Comparison of ENCODE assay signal across 8 cellular contexts in genomic region chr7:143884978-143885559, GRCh38. TPM values are rescaled to one million over a fixed set of nuclear protein-coding genes. Genes with fewer than 3 reads are reported as not detected.
DNase-seq lines count a peak whose midpoint lies in the region; ATAC-seq and TF ChIP-seq lines count a peak whose summit lies in the region.

No MANE protein-coding gene starts in this region.

- H4K20me1 ChIP-seq in PC-3 (ENCODE audit: low read length): no peaks in the 10 kb centered on the region

- BruUV-seq in PC-3 (replicated peaks; lab: Mats Ljungman, UMichigan): no TSS peak

- peaks cover 5% of the 10 kb centered on the region for H3K9me3 Mint-ChIP-seq in CD8-positive, alpha-beta T cell
- peaks cover 6% of the 10 kb centered on the region for H3K9me3 Mint-ChIP-seq in activated CD8-positive, alpha-beta T cell treated with anti-CD3 and anti-CD28 coated beads for 36 hours
- peaks cover 5% of the 10 kb centered on the region for H3K9me3 Mint-ChIP-seq in neural crest cell

- H3K27me3 ChIP-seq in CD8-positive, alpha-beta T cell (ENCODE audit: insufficient read depth, low read length): peaks cover 9% of the 10 kb centered on the region
- H3K27me3 ChIP-seq in PC-3 (ENCODE audit: low read length): no peaks in the 10 kb centered on the region

- POLR2A ChIA-PET in CD8-positive, alpha-beta T cell (lab: Charles Lee): no interaction called here
- POLR2A ChIA-PET in activated CD8-positive, alpha-beta T cell treated with anti-CD3 and anti-CD28 coated beads for 36 hours (lab: Charles Lee): interaction anchor here (5.1 kb wide), 1 partner anchor 16 kb away, joined by 18 read pairs; the partner anchor contains the start of gene TCAF1
- POLR2A ChIA-PET in PC-3 (lab: Charles Lee; ENCODE audit: unreplicated experiment): no interaction called here

- H3K9me2 ChIP-seq in PC-3 (replicated peaks; ENCODE audit: low read length): no peaks in the 10 kb centered on the region

- H3K9me3 ChIP-seq in CD8-positive, alpha-beta T cell (ENCODE audit: low read length): no peaks in the 10 kb centered on the region
- H3K9me3 ChIP-seq in PC-3 (ENCODE audit: low read length): no peaks in the 10 kb centered on the region

- CTCF ChIA-PET in CD8-positive, alpha-beta T cell (lab: Charles Lee): no interaction called here
- CTCF ChIA-PET in activated CD8-positive, alpha-beta T cell treated with anti-CD3 and anti-CD28 coated beads for 36 hours (lab: Charles Lee): interaction anchor here (0.9 to 3.8 kb wide), 4 partner anchors 12 to 148 kb away, joined by 3 to 14 read pairs (median 4); partner anchors contain the start of gene TCAF1
- CTCF ChIA-PET in PC-3 (lab: Charles Lee): no interaction called here

- peaks cover 10% of the 10 kb centered on the region for H3K36me3 Mint-ChIP-seq in CD8-positive, alpha-beta T cell
- H3K36me3 Mint-ChIP-seq in activated CD8-positive, alpha-beta T cell treated with anti-CD3 and anti-CD28 coated beads for 36 hours (ENCODE audit: low read depth): peaks cover 11% of the 10 kb centered on the region
- peaks cover 22% of the 10 kb centered on the region for H3K36me3 Mint-ChIP-seq in neural crest cell (ENCODE audit: low read depth)

- intact Hi-C loops in CD8-positive, alpha-beta T cell (cut with DNase I, micrococcal nuclease): no loop called here
- intact Hi-C loops in activated CD8-positive, alpha-beta T cell treated with anti-CD3 and anti-CD28 coated beads for 36 hours (cut with micrococcal nuclease): no loop called here
- intact Hi-C loops in PC-3 (cut with micrococcal nuclease): no loop called here

- H3K27ac Mint-ChIP-seq in CD8-positive, alpha-beta T cell: no peak overlapping the region
- H3K27ac Mint-ChIP-seq in activated CD8-positive, alpha-beta T cell treated with anti-CD3 and anti-CD28 coated beads for 36 hours: no peak overlapping the region
- H3K27ac Mint-ChIP-seq in neural crest cell (ENCODE audit: unreplicated experiment): no peak overlapping the region

- peaks cover 15% of the 10 kb centered on the region for H3K4me1 ChIP-seq in CD8-positive, alpha-beta T cell (ENCODE audit: insufficient read depth, low read length)
- H3K4me1 ChIP-seq in PC-3 (ENCODE audit: insufficient read depth, low read length): no peaks in the 10 kb centered on the region

- no peak overlapping the region for H2AFZ ChIP-seq in PC-3 (ENCODE audit: low read length)

- no peak overlapping the region for H3K9ac ChIP-seq in PC-3 (ENCODE audit: low read length)

- no peaks in the 10 kb centered on the region for H3K79me2 ChIP-seq in PC-3 (ENCODE audit: low read length)

- H3K4me1 Mint-ChIP-seq in CD8-positive, alpha-beta T cell (ENCODE audit: low read depth): peaks cover 18% of the 10 kb centered on the region
- H3K4me1 Mint-ChIP-seq in activated CD8-positive, alpha-beta T cell treated with anti-CD3 and anti-CD28 coated beads for 36 hours (ENCODE audit: low read depth): peaks cover 21% of the 10 kb centered on the region
- peaks cover 59% of the 10 kb centered on the region for H3K4me1 Mint-ChIP-seq in neural crest cell

- no peak for TF ChIP-seq CTCF in CD8-positive, alpha-beta T cell (IDR thresholded peaks at IDR 0.05)
- no peak for TF ChIP-seq CTCF in activated CD8-positive, alpha-beta T cell treated with anti-CD3 and anti-CD28 coated beads for 36 hours (IDR thresholded peaks at IDR 0.05)
- TF ChIP-seq CTCF in fibroblast of villous mesenchyme (IDR thresholded peaks at IDR 0.05; ENCODE audit: insufficient read depth, low read depth, low read length) (no peak), neural crest cell (conservative IDR thresholded peaks at IDR 0.05) (peak; percentile 24), PC-3 (conservative IDR thresholded peaks at IDR 0.05; ENCODE audit: low read depth, low read length) (no peak)

- no peak for DNase-seq in CD8-positive, alpha-beta T cell
- peak; percentile 59 for DNase-seq in activated CD8-positive, alpha-beta T cell treated with anti-CD3 and anti-CD28 coated beads for 36 hours
- DNase-seq in fibroblast of villous mesenchyme (ENCODE audit: low read depth): peak; percentile 66
- peak; percentile 62 for DNase-seq in neural crest cell (ENCODE audit: low read depth, low spot score)
- no peak for DNase-seq in NCI-H2107 (lab: John Stamatoyannopoulos, UW)
- no peak for DNase-seq in PC-3

- no peak overlapping the region for H3K27ac ChIP-seq in CD8-positive, alpha-beta T cell (ENCODE audit: low read depth, low read length)
- H3K27ac ChIP-seq in PC-3 (ENCODE audit: low read length): no peak overlapping the region

- peak; percentile 55 for ATAC-seq in CD8-positive, alpha-beta T cell
- peak; percentile 85 for ATAC-seq in GM19324 (IDR thresholded peaks at IDR 0.05; ENCODE audit: low FRiP score, unreplicated experiment)
- peak; percentile 84 for ATAC-seq in HG03159 (IDR thresholded peaks at IDR 0.05; ENCODE audit: unreplicated experiment)
- peak; percentile 75 for ATAC-seq in activated CD8-positive, alpha-beta T cell treated with anti-CD3 and anti-CD28 coated beads for 36 hours
- no peak for ATAC-seq in PC-3

- H3K4me3 ChIP-seq in CD8-positive, alpha-beta T cell (ENCODE audit: low read depth, low read length): no peak overlapping the region
- H3K4me3 ChIP-seq in fibroblast of villous mesenchyme (ENCODE audit: low read depth, low read length): peak overlapping the region; percentile 70
- no peak overlapping the region for H3K4me3 ChIP-seq in PC-3 (ENCODE audit: low read length)

- H3K4me2 ChIP-seq in PC-3 (ENCODE audit: low read length): no peak overlapping the region

- H3K27me3 Mint-ChIP-seq in CD8-positive, alpha-beta T cell (ENCODE audit: low read depth): peaks cover 44% of the 10 kb centered on the region
- H3K27me3 Mint-ChIP-seq in activated CD8-positive, alpha-beta T cell treated with anti-CD3 and anti-CD28 coated beads for 36 hours: peaks cover 32% of the 10 kb centered on the region
- H3K27me3 Mint-ChIP-seq in neural crest cell (ENCODE audit: low read depth): no peaks in the 10 kb centered on the region

- peak overlapping the region; percentile 22 for H3K4me3 Mint-ChIP-seq in CD8-positive, alpha-beta T cell
- peak overlapping the region; percentile 52 for H3K4me3 Mint-ChIP-seq in activated CD8-positive, alpha-beta T cell treated with anti-CD3 and anti-CD28 coated beads for 36 hours
- H3K4me3 Mint-ChIP-seq in neural crest cell: peak overlapping the region; percentile 97

- no peaks in the 10 kb centered on the region for H3K36me3 ChIP-seq in CD8-positive, alpha-beta T cell (ENCODE audit: insufficient read depth, low read length)
- H3K36me3 ChIP-seq in PC-3 (ENCODE audit: low read depth, low read length): no peaks in the 10 kb centered on the region

- H3F3A ChIP-seq in PC-3 (ENCODE audit: low read length, unreplicated experiment): no peaks in the 10 kb centered on the region

RNA-seq across cellular contexts. Expression of gene TCAF1, which starts 16.9 kb away (rescaled TPM):
- 1 to 10 TPM; 4.8 to 5.0 TPM for total RNA-seq in CD8-positive, alpha-beta T cell
- 10 to 100 TPM; 13.8 to 14.7 TPM for total RNA-seq in activated CD8-positive, alpha-beta T cell treated with anti-CD3 and anti-CD28 coated beads for 36 hours
- total RNA-seq in fibroblast of villous mesenchyme (66.7 and 95.4 TPM in 2 replicates), neural crest cell (105 and 107 TPM in 2 replicates), PC-3 (2014; rRNA removed) (12.4 and 16.9 TPM in 2 replicates)

RNA-seq across cellular contexts. Expression of gene OR2F2, which starts 50.0 kb away (rescaled TPM):
- total RNA-seq in CD8-positive, alpha-beta T cell: not detected
- not detected for total RNA-seq in activated CD8-positive, alpha-beta T cell treated with anti-CD3 and anti-CD28 coated beads for 36 hours
- not detected in 2 replicates for total RNA-seq in fibroblast of villous mesenchyme
- not detected in 2 replicates for total RNA-seq in neural crest cell
- total RNA-seq in PC-3 (2014; rRNA removed): not detected in 2 replicates

Comparison
In these comparisons a context has a peak if more than half of its experiments do, and no peak if none do; other contexts are left out.
1. DNase-seq: peak in activated CD8-positive, alpha-beta T cell treated with anti-CD3 and anti-CD28 coated beads for 36 hours (single experiment), fibroblast of villous mesenchyme (single experiment) and neural crest cell (single experiment); none in CD8-positive, alpha-beta T cell (0 of 7), NCI-H2107 (single experiment) and PC-3 (single experiment).
2. H3K4me3 Mint-ChIP-seq: peak in every context shown above with its lines; median percentile 97 in neural crest cell; 52 in activated CD8-positive, alpha-beta T cell treated with anti-CD3 and anti-CD28 coated beads for 36 hours; 22 in CD8-positive, alpha-beta T cell.